8 cellular contexts compared by ENCODE assay signal in genomic region chr17:45948881-45949624, GRCh38. TPM values are rescaled to one million over a fixed set of nuclear protein-coding genes. Genes with fewer than 3 reads are reported as not detected.
DNase-seq lines count a peak whose midpoint lies in the region; ATAC-seq and TF ChIP-seq lines count a peak whose summit lies in the region.

No MANE protein-coding gene starts in this region.

- TF ChIP-seq CTCF in GM12873 (IDR thresholded peaks at IDR 0.05; ENCODE audit: insufficient read depth, low read depth, low read length, missing control alignments): peak; percentile 82

- no peak for ATAC-seq in HG03342 (IDR thresholded peaks at IDR 0.05; ENCODE audit: unreplicated experiment)
- no peak for ATAC-seq in GM18519 (IDR thresholded peaks at IDR 0.05; ENCODE audit: low FRiP score, unreplicated experiment)

- DNase-seq in NCI-H510A (lab: John Stamatoyannopoulos, UW): peak; percentile 59
- peak; percentile 15 to 33 for DNase-seq in activated CD8-positive, alpha-beta memory T cell treated with anti-CD3 and anti-CD28 coated beads for 4 hours (ENCODE audit: low read depth in 2 of 2)
- DNase-seq in effector CD8-positive, alpha-beta T cell (lab: John Stamatoyannopoulos, UW): peak; percentile 13
- peak; percentile 61 to 69 for DNase-seq in lung microvascular endothelial cell (ENCODE audit: low read depth in 2 of 2)
- DNase-seq in stimulated activated CD8-positive, alpha-beta memory T cell treated with anti-CD3 and anti-CD28 coated beads, Interleukin-12 subunit alpha, Interleukin-12 subunit beta, amount 100 ng/mL, for 24 hours (ENCODE audit: extremely low read depth): peak; percentile 23

RNA-seq across cellular contexts. Expression of gene STH, which starts 50.0 kb away (rescaled TPM):
- total RNA-seq in lung microvascular endothelial cell: not detected in 2 replicates

RNA-seq across cellular contexts. Expression of gene MAPT, which starts 54.7 kb away (rescaled TPM):
- under 0.01 TPM in 2 replicates for total RNA-seq in lung microvascular endothelial cell

Comparison
In these comparisons a context has a peak if more than half of its experiments do, and no peak if none do; other contexts are left out.
1. DNase-seq: peak in every context shown above with its lines; median percentile 65 in lung microvascular endothelial cell; 59 in NCI-H510A; 24 in activated CD8-positive, alpha-beta memory T cell treated with anti-CD3 and anti-CD28 coated beads for 4 hours; 23 in stimulated activated CD8-positive, alpha-beta memory T cell treated with anti-CD3 and anti-CD28 coated beads, Interleukin-12 subunit alpha, Interleukin-12 subunit beta, amount 100 ng/mL, for 24 hours; 13 in effector CD8-positive, alpha-beta T cell.